In the genomic region with DNA sequence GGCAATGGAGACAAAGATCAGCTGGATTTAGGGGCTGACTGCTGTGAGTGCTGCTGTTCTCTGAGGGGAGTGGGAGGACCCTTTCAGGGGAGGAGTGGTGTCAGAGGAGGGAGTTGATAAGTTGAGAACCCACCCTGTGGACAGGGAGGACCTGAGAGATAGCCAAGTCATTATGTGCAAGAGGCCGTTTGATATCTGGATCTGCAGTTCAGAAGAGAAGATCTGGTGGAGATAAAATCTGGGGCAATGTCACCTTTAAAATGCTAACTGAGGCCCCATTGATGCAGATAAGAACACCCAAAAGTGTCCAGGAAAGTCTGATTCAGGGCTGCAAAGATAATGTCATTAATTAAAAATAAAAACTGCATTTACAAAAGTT, we compare ENCODE assay signal across 1 cellular context.
TF ChIP-seq lines count a peak whose summit lies in the region.

No MANE protein-coding gene starts in this region.

TF ChIP-seq in K562, 482 proteins besides CTCF, POLR2A, EP300 and RAD21 (continued from another document and continues in another):
- TF ChIP-seq BRF2 (IDR thresholded peaks at IDR 0.05; ENCODE audit: borderline replicate concordance, insufficient read depth, insufficient read length) (no peak), RBM15 (IDR thresholded peaks at IDR 0.05; ENCODE audit: insufficient read depth, low read length) (no peak), PKNOX1 (IDR thresholded peaks at IDR 0.05) (no peak), ZNF347 (CRISPR knock-in tag; IDR thresholded peaks at IDR 0.05; ENCODE audit: low read depth) (no peak), HLTF (IDR thresholded peaks at IDR 0.05) (no peak), TAL1 (IDR thresholded peaks at IDR 0.05) (peak; percentile 58), HBP1 (CRISPR knock-in tag; IDR thresholded peaks at IDR 0.05) (no peak), ZNF584 (CRISPR knock-in tag; IDR thresholded peaks at IDR 0.05; ENCODE audit: low read depth) (no peak), ZFPM2 (CRISPR knock-in tag; IDR thresholded peaks at IDR 0.05) (no peak), ZFP36 (IDR thresholded peaks at IDR 0.05; ENCODE audit: low read depth, low read length, partially characterized antibody) (no peak), E2F3 (CRISPR knock-in tag; IDR thresholded peaks at IDR 0.05) (no peak), ZFP91 (CRISPR knock-in tag; IDR thresholded peaks at IDR 0.05) (no peak), TCF3 (CRISPR knock-in tag; IDR thresholded peaks at IDR 0.05) (peak; percentile 16), CUX1 (CRISPR knock-in tag; IDR thresholded peaks at IDR 0.05) (no peak), CBX2 (IDR thresholded peaks at IDR 0.05; ENCODE audit: insufficient read depth, low read length, poor library complexity, severe bottlenecking) (no peak), RBM34 (IDR thresholded peaks at IDR 0.05; ENCODE audit: borderline replicate concordance, insufficient read depth, low read length) (no peak), THRA (IDR thresholded peaks at IDR 0.05) (no peak), YY1 (IDR thresholded peaks at IDR 0.05; ENCODE audit: borderline replicate concordance in 1 of 3, control insufficient read depth in 1 of 3, extremely low read depth in 1 of 3, insufficient read depth in 3 of 3, insufficient read length in 1 of 3, insufficient replicate concordance in 2 of 3, low read depth in 1 of 3, low read length in 2 of 3) (no peak), CCNT2 (IDR thresholded peaks at IDR 0.05; ENCODE audit: borderline replicate concordance, extremely low read depth, insufficient read length, low read depth, low read length) (peak; percentile 36), ZNF12 (CRISPR knock-in tag; IDR thresholded peaks at IDR 0.05) (no peak), DIDO1 (tag; IDR thresholded peaks at IDR 0.05; ENCODE audit: low read depth) (no peak), CBX3 (IDR thresholded peaks at IDR 0.05; ENCODE audit: borderline replicate concordance in 1 of 2, low read length in 2 of 2) (no peak), ESRRA (IDR thresholded peaks at IDR 0.05; ENCODE audit: borderline replicate concordance, low read depth) (peak; percentile 84), ELK1 (CRISPR knock-in tag; IDR thresholded peaks at IDR 0.05) (no peak), ZNF696 (CRISPR knock-in tag; conservative IDR thresholded peaks at IDR 0.05) (no peak), ZNF551 (CRISPR knock-in tag; IDR thresholded peaks at IDR 0.05) (no peak), GATAD2A (IDR thresholded peaks at IDR 0.05) (peak; percentile 77), EWSR1 (IDR thresholded peaks at IDR 0.05; ENCODE audit: borderline replicate concordance, low read depth, partially characterized antibody) (no peak), CBFA2T2 (conservative IDR thresholded peaks at IDR 0.05) (peak; percentile 57), RCOR1 (IDR thresholded peaks at IDR 0.05; ENCODE audit: borderline replicate concordance in 1 of 2, low read depth in 2 of 2, low read length in 2 of 2) (0 out of 4 replicates have a peak, but pooled peaks of 1 of the 2 experiments have one; percentile 47), BCL6 (CRISPR knock-in tag; IDR thresholded peaks at IDR 0.05) (no peak), ZNF395 (CRISPR knock-in tag; IDR thresholded peaks at IDR 0.05) (no peak), FOXM1 (IDR thresholded peaks at IDR 0.05; ENCODE audit: low read depth) (peak; percentile 21; the same call in 1 of the 2 replicates), FOXM1 (CRISPR knock-in tag; IDR thresholded peaks at IDR 0.05; ENCODE audit: low read depth) (no peak), ZNF77 (CRISPR knock-in tag; IDR thresholded peaks at IDR 0.05) (no peak), MBD1 (CRISPR knock-in tag; IDR thresholded peaks at IDR 0.05) (no peak), ZNF324 (CRISPR knock-in tag; IDR thresholded peaks at IDR 0.05) (no peak), NEUROD1 (IDR thresholded peaks at IDR 0.05; ENCODE audit: borderline replicate concordance, low read depth, low read length, partially characterized antibody) (no peak), RNF2 (IDR thresholded peaks at IDR 0.05) (0 out of 2 replicates have a peak, but pooled peaks have one; percentile 23), CTBP1 (IDR thresholded peaks at IDR 0.05; ENCODE audit: borderline replicate concordance) (peak; percentile 41; the same call in 1 of the 2 replicates), BRCA1 (IDR thresholded peaks at IDR 0.05) (no peak), BRCA1 (CRISPR knock-in tag; IDR thresholded peaks at IDR 0.05) (no peak)
- TF ChIP-seq, protein P1, sequence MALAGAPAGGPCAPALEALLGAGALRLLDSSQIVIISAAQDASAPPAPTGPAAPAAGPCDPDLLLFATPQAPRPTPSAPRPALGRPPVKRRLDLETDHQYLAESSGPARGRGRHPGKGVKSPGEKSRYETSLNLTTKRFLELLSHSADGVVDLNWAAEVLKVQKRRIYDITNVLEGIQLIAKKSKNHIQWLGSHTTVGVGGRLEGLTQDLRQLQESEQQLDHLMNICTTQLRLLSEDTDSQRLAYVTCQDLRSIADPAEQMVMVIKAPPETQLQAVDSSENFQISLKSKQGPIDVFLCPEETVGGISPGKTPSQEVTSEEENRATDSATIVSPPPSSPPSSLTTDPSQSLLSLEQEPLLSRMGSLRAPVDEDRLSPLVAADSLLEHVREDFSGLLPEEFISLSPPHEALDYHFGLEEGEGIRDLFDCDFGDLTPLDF (CRISPR knock-in tag; IDR thresholded peaks at IDR 0.05), result no peak
